In genomic region chr10:15387021-15387420, GRCh38 we compare ENCODE assay signal across 28 cellular contexts. TPM values are rescaled to one million over a fixed set of nuclear protein-coding genes. Genes with fewer than 3 reads are reported as not detected.
DNase-seq lines count a peak whose midpoint lies in the region; ATAC-seq and TF ChIP-seq lines count a peak whose summit lies in the region.
"Had no signal": no experiment of that assay in that cellular context is flagged by ENCODE, and none has a peak within 500 bp of the region (broad histone marks: within the 10 kb centered on the region; RNA-seq: fewer than 3 reads in every experiment).

No MANE protein-coding gene starts in this region.

- 0 out of 2 replicates have a peak overlapping the region, but pooled peaks have one; percentile 18 for H3K4me3 ChIP-seq in WERI-Rb-1 (ENCODE audit: low read depth, low read length)
- H3K4me3 ChIP-seq: MG63 had no signal

- ATAC-seq in GM19023 (IDR thresholded peaks at IDR 0.05; ENCODE audit: unreplicated experiment), result no peak
- no peak for ATAC-seq in HG02973 (IDR thresholded peaks at IDR 0.05; ENCODE audit: unreplicated experiment)
- ATAC-seq: left colon; stimulated activated naive CD8-positive, alpha-beta T cell treated with anti-CD3 and anti-CD28 coated beads, Interleukin-15, amount 100 ng/mL, for 72 hours had no signal

- H3K27me3 ChIP-seq in WERI-Rb-1 (ENCODE audit: insufficient read depth, low read depth, severe bottlenecking), result no peaks in the 10 kb centered on the region
- H3K27me3 ChIP-seq: MG63 had no signal

- no peaks in the 10 kb centered on the region for H3K9me3 ChIP-seq in WERI-Rb-1 (ENCODE audit: severe bottlenecking)
- H3K9me3 ChIP-seq: MG63, SK-N-SH had no signal

- DNase-seq in Ammon's horn (ENCODE audit: low spot score) (peak; percentile 15), NCI-H1694 treated with DMSO at 0.1 percent for 48 hours (lab: John Stamatoyannopoulos, UW) (peak; percentile 88), WERI-Rb-1 (peak; percentile 82), mesenteric fat pad (ENCODE audit: low spot score) (peak; percentile 43), NCI-H1092 (lab: John Stamatoyannopoulos, UW) (no peak)
- DNase-seq in activated CD4-positive, CD25-positive, alpha-beta regulatory T cell (lab: John Stamatoyannopoulos, UW), result no peak
- DNase-seq: 8988T; activated gamma-delta T cell; AML-193; dermis blood vessel endothelial cell; DMS79; GF-D8; HCEC 1CT; hippocampal formation; KG1; left colon; MG63; NCI-H1436 treated with DMSO at 0.1 percent for 48 hours; NCI-H748 treated with DMSO at 0.1 percent for 48 hours; nucleus accumbens; RPMI8226; SK-N-SH; small intestine; stimulated activated CD4-positive, alpha-beta T cell treated with anti-CD3 and anti-CD28 coated beads, Interleukin-1b, Interleukin-23, amount 100 ng/mL, for 48 hours; stimulated activated CD8-positive, alpha-beta memory T cell treated with anti-CD3 and anti-CD28 coated beads, Interleukin-4, amount 100 ng/mL, for 48 hours; stimulated activated naive CD8-positive, alpha-beta T cell treated with anti-CD3 and anti-CD28 coated beads, Interleukin-15, amount 100 ng/mL, for 72 hours had no signal

- H3K27ac ChIP-seq in WERI-Rb-1, result peak overlapping the region; percentile 91

- no peak for TF ChIP-seq CTCF in WERI-Rb-1 (IDR thresholded peaks at IDR 0.05; ENCODE audit: low read depth, low read length)

- no peaks in the 10 kb centered on the region for H3K36me3 ChIP-seq in WERI-Rb-1
- H3K36me3 ChIP-seq: MG63 had no signal

RNA-seq across cellular contexts. Expression of gene FAM171A1, which starts 15.9 kb away (rescaled TPM):
- 36.2 TPM for total RNA-seq in mesenteric fat pad

Comparison
In these comparisons a context has a peak if more than half of its experiments do, and no peak if none do; other contexts are left out.
1. DNase-seq: peak in Ammon's horn (single experiment), NCI-H1694 treated with DMSO at 0.1 percent for 48 hours (single experiment), WERI-Rb-1 (single experiment) and mesenteric fat pad (single experiment); none in NCI-H1092 (single experiment) and activated CD4-positive, CD25-positive, alpha-beta regulatory T cell (0 of 4).